19 cellular contexts compared by ENCODE assay signal in the genomic region with DNA sequence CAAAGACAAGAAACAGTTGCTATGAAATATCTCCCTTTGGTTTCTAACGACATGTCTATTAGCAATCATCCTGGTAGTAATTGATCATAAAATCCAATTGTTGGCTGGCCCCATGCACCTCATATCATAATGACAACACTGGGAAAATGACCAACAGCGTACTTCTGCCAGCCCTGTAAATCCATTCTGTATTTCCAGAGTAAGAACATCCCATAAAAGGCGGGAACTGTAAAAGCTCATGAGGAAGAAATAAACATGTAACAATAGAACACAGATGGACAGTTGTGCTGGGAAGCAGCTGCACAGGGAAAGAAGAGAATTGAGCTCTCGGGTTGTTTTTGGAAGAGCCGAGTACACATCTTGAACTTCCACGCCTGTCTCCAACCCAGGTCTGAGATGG.
"Had no signal": no experiment of that assay in that cellular context is flagged by ENCODE, and none has a peak within 500 bp of the region (broad histone marks: within the 10 kb centered on the region; RNA-seq: fewer than 3 reads in every experiment).

No MANE protein-coding gene starts in this region.

- H3K4me3 ChIP-seq: coronary artery, dorsolateral prefrontal cortex, esophagus muscularis mucosa, gastroesophageal sphincter, heart left ventricle, left lung, lower lobe of right lung, mucosa of descending colon had no signal

- H3K9me3 ChIP-seq: esophagus muscularis mucosa, gastroesophageal sphincter, heart left ventricle, left lung, lower lobe of right lung, mucosa of descending colon had no signal

- H3K36me3 ChIP-seq: esophagus muscularis mucosa, gastroesophageal sphincter, heart left ventricle, left lung, lower lobe of right lung had no signal

- H3K27ac Mint-ChIP-seq: mesothelial cell of epicardium; naive thymus-derived CD8-positive, alpha-beta T cell had no signal

- H3K4me3 Mint-ChIP-seq: mesothelial cell of epicardium; naive thymus-derived CD8-positive, alpha-beta T cell had no signal

- H3K4me1 ChIP-seq: esophagus muscularis mucosa, foreskin keratinocyte, gastroesophageal sphincter, heart left ventricle, left lung, lower lobe of right lung had no signal

- H3K27me3 ChIP-seq: foreskin keratinocyte, gastroesophageal sphincter, heart left ventricle, left lung had no signal

- H3K9me3 Mint-ChIP-seq: mesothelial cell of epicardium had no signal

- H3K4me1 Mint-ChIP-seq: naive B cell; naive thymus-derived CD8-positive, alpha-beta T cell had no signal

- H3K27ac ChIP-seq: coronary artery, dorsolateral prefrontal cortex, esophagus muscularis mucosa, foreskin keratinocyte, gastroesophageal sphincter, heart left ventricle, left lung, lower lobe of right lung had no signal

- H3K36me3 Mint-ChIP-seq: mesothelial cell of epicardium; naive B cell; naive thymus-derived CD8-positive, alpha-beta T cell had no signal

- DNase-seq: dermis blood vessel endothelial cell; dorsolateral prefrontal cortex; effector CD4-positive, alpha-beta T cell; effector memory CD4-positive, alpha-beta T cell; foreskin keratinocyte; heart left ventricle; hippocampal formation; left cardiac atrium; left lung; left ventricle myocardium superior; lower lobe of right lung; mesenchymal stem cell; mucosa of descending colon; naive B cell; naive thymus-derived CD8-positive, alpha-beta T cell had no signal
